In the genomic region with DNA sequence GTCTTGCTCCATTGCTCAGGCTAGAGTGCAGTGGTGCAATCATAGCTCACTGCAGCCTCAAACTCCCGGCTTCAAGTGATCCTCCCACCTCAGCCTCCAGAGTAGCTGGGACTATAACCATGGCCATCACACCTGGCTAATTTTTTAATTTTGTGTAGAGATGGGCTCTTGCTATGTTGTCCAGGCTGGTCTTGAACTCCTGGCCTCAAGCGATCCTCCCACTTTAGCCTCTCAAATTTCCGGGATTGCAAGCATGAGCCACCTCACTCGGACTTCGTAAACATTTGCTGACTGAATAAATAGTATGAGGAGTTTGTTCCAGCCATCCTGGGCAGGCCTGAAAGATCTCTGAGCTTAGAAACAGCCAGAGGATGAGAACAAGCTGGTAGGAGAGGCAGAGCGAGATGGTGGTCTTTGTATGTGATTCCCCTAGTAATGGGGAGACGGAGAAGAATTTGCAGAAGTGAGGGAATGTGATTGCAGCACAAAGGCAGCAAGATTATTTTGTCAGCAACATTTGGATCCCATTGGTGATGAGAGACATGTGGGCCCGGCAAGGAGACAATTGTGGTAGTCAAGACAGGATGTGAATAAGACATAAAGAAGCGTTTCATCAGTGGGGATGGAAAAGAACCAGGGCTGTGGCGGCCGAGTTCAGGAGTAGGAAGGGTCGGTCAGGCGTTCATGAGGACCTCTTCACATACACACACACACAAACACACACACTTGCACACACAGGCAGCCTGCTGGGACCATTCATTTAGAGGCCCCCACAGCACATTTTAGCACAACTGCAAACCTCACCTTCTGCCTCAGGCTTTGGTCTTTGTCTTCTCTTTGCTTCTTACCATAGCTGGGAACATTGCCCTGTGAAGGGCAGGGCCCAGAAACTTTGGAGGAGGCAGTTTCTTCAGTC, we compare ENCODE assay signal across 9 cellular contexts.
DNase-seq lines count a peak whose midpoint lies in the region; ATAC-seq and TF ChIP-seq lines count a peak whose summit lies in the region.
"Had no signal": no experiment of that assay in that cellular context is flagged by ENCODE, and none has a peak within 500 bp of the region (broad histone marks: within the 10 kb centered on the region; RNA-seq: fewer than 3 reads in every experiment).

No MANE protein-coding gene starts in this region.

- in situ Hi-C loops in SK-MEL-5 (cut with HindIII; ENCODE audit: low pct_unique_long_range_greater_than_20kb, low sequenced_read_pairs): no loop called here

- H3K36me3 Mint-ChIP-seq in natural killer cell: peaks cover 15% of the 10 kb centered on the region

- peaks cover 4 to 6% of the 10 kb centered on the region in 2 donors for H3K9me3 Mint-ChIP-seq in natural killer cell

- no peak overlapping the region for H3K27ac Mint-ChIP-seq in natural killer cell

- intact Hi-C loops in Right ventricle myocardium inferior (cut with DNase I) (no loop called here), natural killer cell (cut with micrococcal nuclease) (no loop called here)

- H3K27me3 Mint-ChIP-seq in natural killer cell (ENCODE audit: low read depth in 2 of 2): no peaks in the 10 kb centered on the region

- H3K4me1 Mint-ChIP-seq in natural killer cell: peaks cover 7 to 10% of the 10 kb centered on the region in 2 donors

- peak; percentile 37 for ATAC-seq in Right ventricle myocardium inferior
- no peak for ATAC-seq in HG03280 (IDR thresholded peaks at IDR 0.05; ENCODE audit: unreplicated experiment)
- ATAC-seq in natural killer cell: no peak

- H3K4me3 Mint-ChIP-seq in natural killer cell: no peak overlapping the region

- TF ChIP-seq CTCF in coronary artery (IDR thresholded peaks at IDR 0.05): no peak
- TF ChIP-seq CTCF in natural killer cell (IDR thresholded peaks at IDR 0.05): no peak

- peak overlapping the region in 1 of 2 donors; percentile 77 for H3K27ac ChIP-seq in coronary artery

- no peak overlapping the region for H3K4me3 ChIP-seq in coronary artery

- DNase-seq in AG08395 (ENCODE audit: low spot score) (peak; percentile 66), SK-MEL-5 (ENCODE audit: low read depth, low spot score) (peak; percentile 57), Right ventricle myocardium inferior (ENCODE audit: missing footprints) (no peak), nucleus accumbens (lab: John Stamatoyannopoulos, UW) (peak in 31 of 56 donors; percentile 19 to 65 (median 37)), coronary artery (ENCODE audit: low spot score) (no peak), natural killer cell (no peak), OCI-M2 (lab: John Stamatoyannopoulos, UW; ENCODE audit: unreplicated experiment) (no peak)
- DNase-seq: Karpas-422 had no signal

Comparison
In these comparisons a context has a peak if more than half of its experiments do, and no peak if none do; other contexts are left out.
1. DNase-seq: peak in AG08395 (single experiment), SK-MEL-5 (single experiment) and nucleus accumbens (31 of 56); none in Right ventricle myocardium inferior (single experiment), coronary artery (single experiment), natural killer cell (single experiment) and OCI-M2 (single experiment).